In the genomic region with DNA sequence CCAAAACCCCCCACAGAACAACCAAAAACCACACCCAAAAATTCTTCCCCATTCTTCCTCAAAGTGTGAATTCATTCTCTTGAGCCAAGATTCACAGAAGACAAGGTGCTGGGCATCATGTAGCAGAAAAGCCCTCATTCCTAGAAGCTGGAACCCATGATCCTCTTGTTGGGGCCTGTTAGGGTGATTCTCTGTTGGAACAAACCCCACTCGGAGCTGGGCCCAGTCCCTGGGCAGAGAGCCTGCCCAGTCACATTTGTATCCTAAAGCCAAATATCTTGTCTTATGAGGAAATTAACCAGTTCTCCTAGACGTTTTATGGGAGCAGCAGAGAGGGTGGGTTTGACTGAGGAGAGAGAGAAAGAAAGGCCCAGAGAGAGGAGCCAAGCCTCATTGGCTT, we compare ENCODE assay signal across 20 cellular contexts. TPM values are rescaled to one million over a fixed set of nuclear protein-coding genes. Genes with fewer than 3 reads are reported as not detected.
DNase-seq lines count a peak whose midpoint lies in the region; ATAC-seq and TF ChIP-seq lines count a peak whose summit lies in the region.
"Had no signal": no experiment of that assay in that cellular context is flagged by ENCODE, and none has a peak within 500 bp of the region (broad histone marks: within the 10 kb centered on the region; RNA-seq: fewer than 3 reads in every experiment).

No MANE protein-coding gene starts in this region.

- H3K4me3 ChIP-seq in SK-N-MC (no peak overlapping the region), skin epidermis (no peak overlapping the region)
- H3K4me3 ChIP-seq: coronary artery had no signal

- no peaks in the 10 kb centered on the region for H3K9me3 ChIP-seq in SK-N-MC (ENCODE audit: low read depth, low read length)
- H3K9me3 ChIP-seq: SK-N-SH had no signal

- no peaks in the 10 kb centered on the region for H3K36me3 ChIP-seq in SK-N-MC (ENCODE audit: insufficient read depth, low read length)

- DNase-seq in GM03348 (ENCODE audit: low spot score) (peak; percentile 16), SK-N-MC (ENCODE audit: low read depth, low spot score) (no peak), foreskin keratinocyte (peak; percentile 79 to 86), osteocyte (ENCODE audit: extremely low spot score, unreplicated experiment) (no peak), middle frontal gyrus (ENCODE audit: extremely low spot score, low spot score) (no peak), NCI-H1436 treated with DMSO at 0.1 percent for 48 hours (lab: John Stamatoyannopoulos, UW) (no peak), left lobe of liver (ENCODE audit: low spot score) (no peak)
- DNase-seq: activated CD4-positive, alpha-beta T cell treated with anti-CD3 and anti-CD28 coated beads for 4 hours; activated CD8-positive, alpha-beta memory T cell treated with anti-CD3 and anti-CD28 coated beads, Interleukin-2, amount 50 U/mL, for 4 hours; NCI-H187 treated with DMSO at 0.1 percent for 48 hours; NCI-H510A treated with DMSO at 0.1 percent for 48 hours; SK-N-SH; stimulated activated CD4-positive, alpha-beta T cell treated with anti-CD3 and anti-CD28 coated beads, Interleukin-1b, Interleukin-23, amount 100 ng/mL, for 48 hours; substantia nigra had no signal

- peaks cover 17% of the 10 kb centered on the region for H3K4me1 Mint-ChIP-seq in osteocyte (ENCODE audit: unreplicated experiment)

- ATAC-seq in foreskin keratinocyte (peak; percentile 25), left lobe of liver (no peak)
- ATAC-seq: HCT116 had no signal

- peak overlapping the region; percentile 84 for H3K27ac ChIP-seq in SK-N-MC
- peak overlapping the region; percentile 99 for H3K27ac ChIP-seq in foreskin keratinocyte
- peak overlapping the region in 19 of 21 experiments; percentile 18 to 87 (median 71) for H3K27ac ChIP-seq in skin epidermis

- no peak overlapping the region for H3K9ac ChIP-seq in SK-N-MC (ENCODE audit: insufficient read length)
- H3K9ac ChIP-seq: SK-N-SH had no signal

- H3K9me3 Mint-ChIP-seq in osteocyte (ENCODE audit: unreplicated experiment): no peaks in the 10 kb centered on the region
- H3K9me3 Mint-ChIP-seq: natural killer cell treated with Interleukin-12 subunit alpha and Interleukin-12 subunit beta and Interleukin-15 and Interleukin-18, amount 100 ng/mL, for 72 hours had no signal

- H3K27me3 Mint-ChIP-seq in osteocyte (ENCODE audit: unreplicated experiment): no peaks in the 10 kb centered on the region

- H3K4me1 ChIP-seq in foreskin keratinocyte: peaks cover 31% of the 10 kb centered on the region

- H3K36me3 Mint-ChIP-seq in osteocyte (ENCODE audit: unreplicated experiment): no peaks in the 10 kb centered on the region
- H3K36me3 Mint-ChIP-seq: natural killer cell treated with Interleukin-12 subunit alpha and Interleukin-12 subunit beta and Interleukin-15 and Interleukin-18, amount 100 ng/mL, for 72 hours had no signal

- H3K27ac Mint-ChIP-seq in osteocyte (ENCODE audit: unreplicated experiment): no peak overlapping the region
- H3K27ac Mint-ChIP-seq: natural killer cell treated with Interleukin-12 subunit alpha and Interleukin-12 subunit beta and Interleukin-15 and Interleukin-18, amount 100 ng/mL, for 72 hours had no signal

- H3K27me3 ChIP-seq in foreskin keratinocyte: no peaks in the 10 kb centered on the region

- H3K4me3 Mint-ChIP-seq in osteocyte (ENCODE audit: unreplicated experiment): no peak overlapping the region
- H3K4me3 Mint-ChIP-seq: natural killer cell treated with Interleukin-12 subunit alpha and Interleukin-12 subunit beta and Interleukin-15 and Interleukin-18, amount 100 ng/mL, for 72 hours had no signal

- TF ChIP-seq CTCF in foreskin keratinocyte (conservative IDR thresholded peaks at IDR 0.05): no peak
- TF ChIP-seq CTCF in osteocyte (IDR thresholded peaks at IDR 0.05): no peak

RNA-seq across cellular contexts. Expression of a gene that starts 22.8 kb away (rescaled TPM):
- total RNA-seq in foreskin keratinocyte: 65.8 and 67.5 TPM in 2 replicates
- 20.9 and 23.4 TPM in 2 replicates for polyA plus RNA-seq in foreskin keratinocyte
- total RNA-seq in osteocyte: 59.1 and 64.5 TPM in 2 replicates
- 24.7 TPM for total RNA-seq in left lobe of liver

RNA-seq across cellular contexts. Expression of a gene that starts 31.7 kb away (rescaled TPM):
- total RNA-seq in foreskin keratinocyte (282 and 314 TPM in 2 replicates), osteocyte (not detected in 2 replicates), left lobe of liver (not detected)
- polyA plus RNA-seq in foreskin keratinocyte: 157 and 172 TPM in 2 replicates
- total RNA-seq: M059J; natural killer cell treated with Interleukin-12 subunit alpha and Interleukin-12 subunit beta and Interleukin-15 and Interleukin-18, amount 100 ng/mL, for 72 hours; OCI-LY7 had no signal
- polyA plus RNA-seq: SK-N-SH had no signal

Comparison
In these comparisons a context has a peak if more than half of its experiments do, and no peak if none do; other contexts are left out.
1. DNase-seq: peak in GM03348 (single experiment) and foreskin keratinocyte (2 of 2); none in SK-N-MC (single experiment), osteocyte (single experiment), middle frontal gyrus (single experiment), NCI-H1436 treated with DMSO at 0.1 percent for 48 hours (single experiment) and left lobe of liver (single experiment).
2. RNA of a gene that starts 31.7 kb away (total RNA-seq): 282 to 314 TPM in foreskin keratinocyte; not detected in osteocyte and not detected in left lobe of liver (single experiment); every median in the first group is over 100 times any median in the second.
3. Peak in every context shown above with its lines, with median percentiles within 50 percentile points of each other: H3K27ac ChIP-seq.